In genomic region chr1:70247122-70247521, GRCh38 we compare ENCODE assay signal across 19 cellular contexts. TPM values are rescaled to one million over a fixed set of nuclear protein-coding genes. Genes with fewer than 3 reads are reported as not detected.
DNase-seq lines count a peak whose midpoint lies in the region; ATAC-seq lines count a peak whose summit lies in the region.
"Had no signal": no experiment of that assay in that cellular context is flagged by ENCODE, and none has a peak within 500 bp of the region (broad histone marks: within the 10 kb centered on the region; RNA-seq: fewer than 3 reads in every experiment).

No MANE protein-coding gene starts in this region.

- H3K9ac ChIP-seq in SK-N-MC (ENCODE audit: insufficient read length) = no peak overlapping the region

- peaks cover 100% of the 10 kb centered on the region for H3K36me3 Mint-ChIP-seq in activated T-cell treated with anti-CD3 and anti-CD28 coated beads, Interleukin-2, amount 50 U/mL, for 24 hours (ENCODE audit: low read depth)
- peaks cover 63% of the 10 kb centered on the region for H3K36me3 Mint-ChIP-seq in CD4-positive, CD25-positive, alpha-beta regulatory T cell
- H3K36me3 Mint-ChIP-seq in activated naive CD8-positive, alpha-beta T cell treated with anti-CD3 and anti-CD28 coated beads, Interleukin-2, amount 10 ng/mL, durations not matched to agents 7 days and 5 days = peaks cover 55% of the 10 kb centered on the region

- no peaks in the 10 kb centered on the region for H3K27me3 Mint-ChIP-seq in activated T-cell treated with anti-CD3 and anti-CD28 coated beads, Interleukin-2, amount 50 U/mL, for 24 hours
- H3K27me3 Mint-ChIP-seq in CD4-positive, CD25-positive, alpha-beta regulatory T cell = no peaks in the 10 kb centered on the region
- H3K27me3 Mint-ChIP-seq in activated naive CD8-positive, alpha-beta T cell treated with anti-CD3 and anti-CD28 coated beads, Interleukin-2, amount 10 ng/mL, durations not matched to agents 7 days and 5 days = no peaks in the 10 kb centered on the region

- H3K36me3 ChIP-seq in CD4-positive, CD25-positive, alpha-beta regulatory T cell (ENCODE audit: control insufficient read depth, insufficient read depth, low read length) = peaks cover 99% of the 10 kb centered on the region
- peaks cover 100% of the 10 kb centered on the region for H3K36me3 ChIP-seq in SK-N-MC (ENCODE audit: insufficient read depth, low read length)

- peak overlapping the region; percentile 55 for H3K27ac Mint-ChIP-seq in activated T-cell treated with anti-CD3 and anti-CD28 coated beads, Interleukin-2, amount 50 U/mL, for 24 hours
- H3K27ac Mint-ChIP-seq in CD4-positive, CD25-positive, alpha-beta regulatory T cell = peak overlapping the region in 2 of 3 donors; percentile 39 to 49
- peak overlapping the region; percentile 28 for H3K27ac Mint-ChIP-seq in activated naive CD8-positive, alpha-beta T cell treated with anti-CD3 and anti-CD28 coated beads, Interleukin-2, amount 10 ng/mL, durations not matched to agents 7 days and 5 days
- H3K27ac Mint-ChIP-seq: CD14-positive monocyte had no signal

- POLR2A ChIA-PET in activated naive CD8-positive, alpha-beta T cell treated with anti-CD3 and anti-CD28 coated beads, Interleukin-2, amount 10 ng/mL, durations not matched to agents 7 days and 5 days (lab: Charles Lee) = no interaction called here

- H3K9me3 Mint-ChIP-seq in activated T-cell treated with anti-CD3 and anti-CD28 coated beads, Interleukin-2, amount 50 U/mL, for 24 hours = no peaks in the 10 kb centered on the region
- H3K9me3 Mint-ChIP-seq in CD4-positive, CD25-positive, alpha-beta regulatory T cell = no peaks in the 10 kb centered on the region
- H3K9me3 Mint-ChIP-seq in activated naive CD8-positive, alpha-beta T cell treated with anti-CD3 and anti-CD28 coated beads, Interleukin-2, amount 10 ng/mL, durations not matched to agents 7 days and 5 days = no peaks in the 10 kb centered on the region
- H3K9me3 Mint-ChIP-seq: CD14-positive monocyte had no signal

- H3K27ac ChIP-seq in CD4-positive, CD25-positive, alpha-beta regulatory T cell (ENCODE audit: insufficient read depth, low read length, poor library complexity, severe bottlenecking) = no peak overlapping the region
- H3K27ac ChIP-seq in SK-N-MC = peak overlapping the region; percentile 51; the same call in 1 of the 2 replicates

- H3K27me3 ChIP-seq in CD4-positive, CD25-positive, alpha-beta regulatory T cell (ENCODE audit: control insufficient read depth, insufficient read depth, low read length) = no peaks in the 10 kb centered on the region
- H3K27me3 ChIP-seq: MG63 had no signal

- H3K4me3 Mint-ChIP-seq in activated T-cell treated with anti-CD3 and anti-CD28 coated beads, Interleukin-2, amount 50 U/mL, for 24 hours = no peak overlapping the region
- no peak overlapping the region for H3K4me3 Mint-ChIP-seq in CD4-positive, CD25-positive, alpha-beta regulatory T cell
- H3K4me3 Mint-ChIP-seq in activated naive CD8-positive, alpha-beta T cell treated with anti-CD3 and anti-CD28 coated beads, Interleukin-2, amount 10 ng/mL, durations not matched to agents 7 days and 5 days = no peak overlapping the region
- H3K4me3 Mint-ChIP-seq: CD14-positive monocyte had no signal

- H3K4me1 Mint-ChIP-seq in activated T-cell treated with anti-CD3 and anti-CD28 coated beads, Interleukin-2, amount 50 U/mL, for 24 hours (ENCODE audit: low read depth) = peaks cover 33% of the 10 kb centered on the region
- peaks cover 4 to 12% (median 11%) of the 10 kb centered on the region in 4 donors for H3K4me1 Mint-ChIP-seq in CD4-positive, CD25-positive, alpha-beta regulatory T cell
- peaks cover 20% of the 10 kb centered on the region for H3K4me1 Mint-ChIP-seq in activated naive CD8-positive, alpha-beta T cell treated with anti-CD3 and anti-CD28 coated beads, Interleukin-2, amount 10 ng/mL, durations not matched to agents 7 days and 5 days
- H3K4me1 Mint-ChIP-seq: CD14-positive monocyte had no signal

- no peak for DNase-seq in activated T-cell treated with anti-CD3 and anti-CD28 coated beads, Interleukin-2, amount 50 U/mL, for 24 hours
- DNase-seq in activated T-cell treated with anti-CD3 and anti-CD28 coated beads for 4 hours (no peak), SK-N-MC (ENCODE audit: low read depth, low spot score) (no peak), DMS114 treated with DMSO at 0.1 percent for 48 hours (lab: John Stamatoyannopoulos, UW; ENCODE audit: unreplicated experiment) (no peak), NK-92 (lab: John Stamatoyannopoulos, UW; ENCODE audit: unreplicated experiment) (no peak)
- no peak for DNase-seq in CD4-positive, CD25-positive, alpha-beta regulatory T cell
- no peak for DNase-seq in activated naive CD8-positive, alpha-beta T cell treated with anti-CD3 and anti-CD28 coated beads, Interleukin-2, amount 10 ng/mL, durations not matched to agents 7 days and 5 days
- DNase-seq: Caco-2, EL, H7, Karpas-422, MG63, NCI-H1092 treated with DMSO at 0.1 percent for 48 hours, NCI-H1694, NCI-H2107, NCI-H2227 treated with DMSO at 0.1 percent for 48 hours, NCI-H524 had no signal

- H3K9me3 ChIP-seq in CD4-positive, CD25-positive, alpha-beta regulatory T cell (ENCODE audit: control insufficient read depth in 2 of 2, low read length in 2 of 2) = no peaks in the 10 kb centered on the region
- H3K9me3 ChIP-seq in SK-N-MC (ENCODE audit: low read depth, low read length) = no peaks in the 10 kb centered on the region
- H3K9me3 ChIP-seq: Caco-2, MG63 had no signal

- no peak for ATAC-seq in CD4-positive, CD25-positive, alpha-beta regulatory T cell (ENCODE audit: low read depth in 2 of 2)
- ATAC-seq in activated naive CD8-positive, alpha-beta T cell treated with anti-CD3 and anti-CD28 coated beads, Interleukin-2, amount 10 ng/mL, durations not matched to agents 7 days and 5 days (ENCODE audit: low read depth) = no peak
- no peak for ATAC-seq in GM21367 (IDR thresholded peaks at IDR 0.05; ENCODE audit: unreplicated experiment)

- H3K4me1 ChIP-seq in CD4-positive, CD25-positive, alpha-beta regulatory T cell (ENCODE audit: control insufficient read depth, insufficient read depth, low read length, poor library complexity, severe bottlenecking) = no peaks in the 10 kb centered on the region
- H3K4me1 ChIP-seq: Caco-2 had no signal

- H3K4me3 ChIP-seq in CD4-positive, CD25-positive, alpha-beta regulatory T cell (ENCODE audit: low read depth, low read length) = no peak overlapping the region
- H3K4me3 ChIP-seq in SK-N-MC = no peak overlapping the region
- H3K4me3 ChIP-seq: MG63 had no signal

RNA-seq across cellular contexts. Expression of gene SRSF11, which starts 25.9 kb away (rescaled TPM):
- total RNA-seq in CD4-positive, CD25-positive, alpha-beta regulatory T cell = 332 TPM
- 100 to 1,000 TPM in 2 of 4 donors, 10 to 100 TPM in 2; 83.7 to 120 (median 103) TPM for polyA plus RNA-seq in CD4-positive, CD25-positive, alpha-beta regulatory T cell
- total RNA-seq in activated naive CD8-positive, alpha-beta T cell treated with anti-CD3 and anti-CD28 coated beads, Interleukin-2, amount 10 ng/mL, durations not matched to agents 7 days and 5 days = 100 to 1,000 TPM; 242 to 252 TPM

RNA-seq across cellular contexts. Expression of gene LRRC40, which starts 41.7 kb away (rescaled TPM):
- 15.7 TPM for total RNA-seq in CD4-positive, CD25-positive, alpha-beta regulatory T cell
- 10 to 100 TPM in 1 of 4 donors, 1 to 10 TPM in 3; 6.9 to 11.3 (median 8.1) TPM for polyA plus RNA-seq in CD4-positive, CD25-positive, alpha-beta regulatory T cell
- 10 to 100 TPM; 16.9 to 18.8 TPM for total RNA-seq in activated naive CD8-positive, alpha-beta T cell treated with anti-CD3 and anti-CD28 coated beads, Interleukin-2, amount 10 ng/mL, durations not matched to agents 7 days and 5 days
